1 cellular context compared by ENCODE assay signal in the genomic region with DNA sequence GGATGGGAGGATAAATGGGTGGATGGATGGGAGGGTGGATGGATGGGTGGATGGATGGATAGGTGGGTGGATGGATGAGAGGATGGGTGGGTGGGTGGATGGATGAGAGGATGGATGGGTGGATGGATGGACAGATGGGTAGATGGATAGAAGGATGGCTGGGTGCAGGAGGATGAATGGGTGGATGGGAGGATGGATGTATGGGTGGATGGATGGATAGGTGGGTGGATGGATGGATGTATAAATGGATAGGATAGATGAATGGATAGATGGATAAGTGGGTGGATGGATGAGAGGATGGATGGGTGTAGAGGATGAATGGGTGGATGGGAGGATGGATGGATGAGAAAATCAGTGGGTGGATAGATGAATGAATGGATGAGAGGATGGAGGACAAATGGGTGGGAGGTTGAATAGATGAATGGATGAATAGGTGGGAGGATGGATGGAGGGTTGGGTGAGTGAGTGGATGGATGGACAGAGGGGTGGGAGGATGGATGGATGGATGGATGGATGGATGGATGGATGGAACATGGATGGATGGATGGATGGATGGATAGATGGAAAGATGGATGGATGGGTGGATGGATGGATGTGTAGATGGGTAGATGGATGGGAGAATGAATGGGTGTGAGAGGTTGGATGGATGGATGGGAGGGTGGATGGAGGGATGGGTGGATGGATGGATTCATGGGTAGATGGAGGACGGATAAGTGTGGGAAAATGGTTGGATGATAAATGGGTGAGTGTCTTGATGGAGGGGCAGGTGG.
TF ChIP-seq lines count a peak whose summit lies in the region.

No MANE protein-coding gene starts in this region.

TF ChIP-seq in K562, 482 proteins besides CTCF, POLR2A, EP300 and RAD21:
- TF ChIP-seq PRPF4 (IDR thresholded peaks at IDR 0.05; ENCODE audit: insufficient read depth, low read depth, low read length, poor library complexity, severe bottlenecking) (no peak), CREBBP (IDR thresholded peaks at IDR 0.05; ENCODE audit: low read depth, low read length) (peak; percentile 5), HDAC1 (IDR thresholded peaks at IDR 0.05) (peak in 1 of 2 experiments; percentile 33; a peak in 1 of 4 replicates), NFXL1 (CRISPR knock-in tag; IDR thresholded peaks at IDR 0.05) (no peak), TEAD1 (CRISPR knock-in tag; IDR thresholded peaks at IDR 0.05) (no peak), HNRNPH1 (optimal IDR thresholded peaks at IDR 0.05; ENCODE audit: low read depth, low read length) (no peak), EHMT2 (IDR thresholded peaks at IDR 0.05) (0 out of 2 replicates have a peak, but pooled peaks have one; percentile 55), PCBP2 (IDR thresholded peaks at IDR 0.05; ENCODE audit: low read depth, low read length, poor library complexity, severe bottlenecking) (no peak), ZNF79 (CRISPR knock-in tag; IDR thresholded peaks at IDR 0.05; ENCODE audit: low read depth) (no peak), MED1 (CRISPR knock-in tag; IDR thresholded peaks at IDR 0.05; ENCODE audit: borderline replicate concordance) (no peak), ZNF316 (IDR thresholded peaks at IDR 0.05) (no peak), EGR1 (conservative IDR thresholded peaks at IDR 0.05) (0 out of 2 replicates have a peak, but pooled peaks have one; percentile 31)
- TF ChIP-seq, protein P1, sequence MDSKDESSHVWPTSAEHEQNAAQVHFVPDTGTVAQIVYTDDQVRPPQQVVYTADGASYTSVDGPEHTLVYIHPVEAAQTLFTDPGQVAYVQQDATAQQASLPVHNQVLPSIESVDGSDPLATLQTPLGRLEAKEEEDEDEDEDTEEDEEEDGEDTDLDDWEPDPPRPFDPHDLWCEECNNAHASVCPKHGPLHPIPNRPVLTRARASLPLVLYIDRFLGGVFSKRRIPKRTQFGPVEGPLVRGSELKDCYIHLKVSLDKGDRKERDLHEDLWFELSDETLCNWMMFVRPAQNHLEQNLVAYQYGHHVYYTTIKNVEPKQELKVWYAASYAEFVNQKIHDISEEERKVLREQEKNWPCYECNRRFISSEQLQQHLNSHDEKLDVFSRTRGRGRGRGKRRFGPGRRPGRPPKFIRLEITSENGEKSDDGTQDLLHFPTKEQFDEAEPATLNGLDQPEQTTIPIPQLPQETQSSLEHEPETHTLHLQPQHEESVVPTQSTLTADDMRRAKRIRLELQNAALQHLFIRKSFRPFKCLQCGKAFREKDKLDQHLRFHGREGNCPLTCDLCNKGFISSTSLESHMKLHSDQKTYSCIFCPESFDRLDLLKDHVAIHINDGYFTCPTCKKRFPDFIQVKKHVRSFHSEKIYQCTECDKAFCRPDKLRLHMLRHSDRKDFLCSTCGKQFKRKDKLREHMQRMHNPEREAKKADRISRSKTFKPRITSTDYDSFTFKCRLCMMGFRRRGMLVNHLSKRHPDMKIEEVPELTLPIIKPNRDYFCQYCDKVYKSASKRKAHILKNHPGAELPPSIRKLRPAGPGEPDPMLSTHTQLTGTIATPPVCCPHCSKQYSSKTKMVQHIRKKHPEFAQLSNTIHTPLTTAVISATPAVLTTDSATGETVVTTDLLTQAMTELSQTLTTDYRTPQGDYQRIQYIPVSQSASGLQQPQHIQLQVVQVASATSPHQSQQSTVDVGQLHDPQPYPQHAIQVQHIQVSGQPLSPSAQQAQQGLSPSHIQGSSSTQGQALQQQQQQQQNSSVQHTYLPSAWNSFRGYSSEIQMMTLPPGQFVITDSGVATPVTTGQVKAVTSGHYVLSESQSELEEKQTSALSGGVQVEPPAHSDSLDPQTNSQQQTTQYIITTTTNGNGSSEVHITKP (IDR thresholded peaks at IDR 0.05; ENCODE audit: partially characterized antibody): no peak
- TF ChIP-seq, protein P2, sequence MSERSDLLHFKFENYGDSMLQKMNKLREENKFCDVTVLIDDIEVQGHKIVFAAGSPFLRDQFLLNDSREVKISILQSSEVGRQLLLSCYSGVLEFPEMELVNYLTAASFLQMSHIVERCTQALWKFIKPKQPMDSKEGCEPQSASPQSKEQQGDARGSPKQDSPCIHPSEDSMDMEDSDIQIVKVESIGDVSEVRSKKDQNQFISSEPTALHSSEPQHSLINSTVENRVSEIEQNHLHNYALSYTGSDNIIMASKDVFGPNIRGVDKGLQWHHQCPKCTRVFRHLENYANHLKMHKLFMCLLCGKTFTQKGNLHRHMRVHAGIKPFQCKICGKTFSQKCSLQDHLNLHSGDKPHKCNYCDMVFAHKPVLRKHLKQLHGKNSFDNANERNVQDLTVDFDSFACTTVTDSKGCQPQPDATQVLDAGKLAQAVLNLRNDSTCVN (CRISPR knock-in tag; IDR thresholded peaks at IDR 0.05): peak; percentile 10; the same call in 1 of the 2 replicates
- TF ChIP-seq, protein P3, sequence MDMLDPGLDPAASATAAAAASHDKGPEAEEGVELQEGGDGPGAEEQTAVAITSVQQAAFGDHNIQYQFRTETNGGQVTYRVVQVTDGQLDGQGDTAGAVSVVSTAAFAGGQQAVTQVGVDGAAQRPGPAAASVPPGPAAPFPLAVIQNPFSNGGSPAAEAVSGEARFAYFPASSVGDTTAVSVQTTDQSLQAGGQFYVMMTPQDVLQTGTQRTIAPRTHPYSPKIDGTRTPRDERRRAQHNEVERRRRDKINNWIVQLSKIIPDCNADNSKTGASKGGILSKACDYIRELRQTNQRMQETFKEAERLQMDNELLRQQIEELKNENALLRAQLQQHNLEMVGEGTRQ (CRISPR knock-in tag; IDR thresholded peaks at IDR 0.05): no peak
